Comparison of ENCODE assay signal across 15 cellular contexts in the genomic region with DNA sequence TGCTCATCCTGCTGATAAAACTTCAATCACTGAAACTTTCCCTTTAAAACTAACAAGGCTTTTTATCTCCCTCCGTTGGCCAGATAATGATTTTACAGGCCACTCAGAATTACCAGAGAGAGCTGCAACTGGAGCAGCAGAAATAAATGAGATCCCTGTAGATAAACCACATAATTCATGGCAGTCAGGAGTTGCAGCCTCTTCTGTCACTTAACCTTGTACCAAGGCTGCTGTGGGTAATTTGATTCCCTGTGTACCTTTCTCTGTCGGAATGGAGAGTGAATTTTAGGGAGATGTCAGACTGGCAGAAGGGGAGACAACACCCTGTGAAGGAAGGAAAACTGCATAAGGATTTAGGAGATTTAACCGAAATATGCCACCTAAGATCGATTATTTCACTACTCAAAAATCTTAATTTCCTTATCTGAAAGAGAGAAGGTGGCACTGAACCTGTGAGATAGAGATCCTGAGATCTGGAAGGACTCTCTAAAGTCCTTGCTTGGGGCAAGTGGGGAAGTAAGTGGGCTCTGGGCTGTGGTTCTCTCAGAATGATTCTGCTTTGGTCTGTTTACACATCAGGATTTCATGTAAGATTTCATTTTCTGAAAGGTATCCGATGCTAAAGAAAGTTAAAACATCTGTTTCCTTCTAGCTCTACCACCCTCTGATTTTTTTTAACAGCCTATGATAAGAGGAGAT. TPM values are rescaled to one million over a fixed set of nuclear protein-coding genes. Genes with fewer than 3 reads are reported as not detected.
DNase-seq lines count a peak whose midpoint lies in the region; ATAC-seq and TF ChIP-seq lines count a peak whose summit lies in the region.
"Had no signal": no experiment of that assay in that cellular context is flagged by ENCODE, and none has a peak within 500 bp of the region (broad histone marks: within the 10 kb centered on the region; RNA-seq: fewer than 3 reads in every experiment).

No MANE protein-coding gene starts in this region.

- H3K27me3 ChIP-seq in HUES6 (ENCODE audit: control insufficient read depth, insufficient read depth, low read length) (no peaks in the 10 kb centered on the region), prostate gland (replicated peaks; ENCODE audit: insufficient read depth) (no peaks in the 10 kb centered on the region)
- H3K27me3 ChIP-seq in naive thymus-derived CD4-positive, alpha-beta T cell (ENCODE audit: control insufficient read depth in 2 of 2, insufficient read depth in 2 of 2, low read length in 2 of 2): no peaks in the 10 kb centered on the region
- H3K27me3 ChIP-seq: SJSA1 had no signal

- H3K36me3 Mint-ChIP-seq in T-helper 2 cell treated with Interferon-gamma antibody and Interleukin-4, amounts not matched to agents 5 μg/mL and 100 μg/mL, for 36 hours (ENCODE audit: low read depth): no peaks in the 10 kb centered on the region
- no peaks in the 10 kb centered on the region for H3K36me3 Mint-ChIP-seq in activated naive CD8-positive, alpha-beta T cell treated with anti-CD3 and anti-CD28 coated beads for 36 hours
- H3K36me3 Mint-ChIP-seq in naive thymus-derived CD4-positive, alpha-beta T cell: peaks cover 0 to 7% (median 0%) of the 10 kb centered on the region in 5 donors

- H3K9me3 Mint-ChIP-seq in T-helper 2 cell treated with Interferon-gamma antibody and Interleukin-4, amounts not matched to agents 5 μg/mL and 100 μg/mL, for 36 hours: peaks cover 6% of the 10 kb centered on the region
- no peaks in the 10 kb centered on the region for H3K9me3 Mint-ChIP-seq in activated naive CD8-positive, alpha-beta T cell treated with anti-CD3 and anti-CD28 coated beads for 36 hours
- no peaks in the 10 kb centered on the region for H3K9me3 Mint-ChIP-seq in naive thymus-derived CD4-positive, alpha-beta T cell
- H3K9me3 Mint-ChIP-seq: nephron had no signal

- no peaks in the 10 kb centered on the region for H3K27me3 Mint-ChIP-seq in T-helper 2 cell treated with Interferon-gamma antibody and Interleukin-4, amounts not matched to agents 5 μg/mL and 100 μg/mL, for 36 hours (ENCODE audit: low read depth)
- H3K27me3 Mint-ChIP-seq in activated naive CD8-positive, alpha-beta T cell treated with anti-CD3 and anti-CD28 coated beads for 36 hours: no peaks in the 10 kb centered on the region
- H3K27me3 Mint-ChIP-seq in naive thymus-derived CD4-positive, alpha-beta T cell: peaks cover 0 to 4% (median 0%) of the 10 kb centered on the region in 5 donors

- peak overlapping the region; percentile 53 for H3K4me3 Mint-ChIP-seq in T-helper 2 cell treated with Interferon-gamma antibody and Interleukin-4, amounts not matched to agents 5 μg/mL and 100 μg/mL, for 36 hours
- H3K4me3 Mint-ChIP-seq in activated naive CD8-positive, alpha-beta T cell treated with anti-CD3 and anti-CD28 coated beads for 36 hours: peak overlapping the region; percentile 26
- peak overlapping the region in 7 of 10 donors; percentile 2 to 54 (median 24) for H3K4me3 Mint-ChIP-seq in naive thymus-derived CD4-positive, alpha-beta T cell
- H3K4me3 Mint-ChIP-seq: nephron had no signal

- H3K9me3 ChIP-seq in HUES6 (ENCODE audit: control insufficient read depth, insufficient read depth, low read depth, low read length) (no peaks in the 10 kb centered on the region), prostate gland (no peaks in the 10 kb centered on the region)
- no peaks in the 10 kb centered on the region for H3K9me3 ChIP-seq in naive thymus-derived CD4-positive, alpha-beta T cell (ENCODE audit: control insufficient read depth in 2 of 3, low read length in 3 of 3)
- H3K9me3 ChIP-seq: lower lobe of right lung, SJSA1 had no signal

- H3K36me3 ChIP-seq in HUES6 (ENCODE audit: control insufficient read depth, insufficient read depth, low read length) (no peaks in the 10 kb centered on the region), prostate gland (no peaks in the 10 kb centered on the region)
- no peaks in the 10 kb centered on the region for H3K36me3 ChIP-seq in naive thymus-derived CD4-positive, alpha-beta T cell (ENCODE audit: control insufficient read depth in 2 of 3, insufficient read depth in 3 of 3, low read length in 3 of 3)
- H3K36me3 ChIP-seq: lower lobe of right lung, SJSA1 had no signal

- WGBS in prostate gland: 22% methylated on average over 5 of the region's 5 CpGs

- peak overlapping the region; percentile 32 for H3K9ac ChIP-seq in HUES6 (ENCODE audit: low read length)
- H3K9ac ChIP-seq: KMS-11 had no signal

- peaks cover 23% of the 10 kb centered on the region for H3K4me1 Mint-ChIP-seq in T-helper 2 cell treated with Interferon-gamma antibody and Interleukin-4, amounts not matched to agents 5 μg/mL and 100 μg/mL, for 36 hours (ENCODE audit: low read depth)
- peaks cover 18% of the 10 kb centered on the region for H3K4me1 Mint-ChIP-seq in activated naive CD8-positive, alpha-beta T cell treated with anti-CD3 and anti-CD28 coated beads for 36 hours
- peaks cover 7 to 21% (median 15%) of the 10 kb centered on the region in 7 donors for H3K4me1 Mint-ChIP-seq in naive thymus-derived CD4-positive, alpha-beta T cell

- H3K27ac ChIP-seq in HUES6 (ENCODE audit: low read depth, low read length) (no peak overlapping the region; the same call in 1 of the 2 replicates), prostate gland (no peak overlapping the region)
- H3K27ac ChIP-seq in naive thymus-derived CD4-positive, alpha-beta T cell (ENCODE audit: low read depth, low read length): no peak overlapping the region
- H3K27ac ChIP-seq: KMS-11, lower lobe of right lung, SJSA1 had no signal

- TF ChIP-seq CTCF in prostate gland (IDR thresholded peaks at IDR 0.05): no peak

- intact Hi-C loops in naive thymus-derived CD4-positive, alpha-beta T cell (cut with micrococcal nuclease): loop anchor here in 1 of 2 donors (2.0 kb wide), 1 partner anchor 16 kb away; no protein-coding TSS in a partner anchor
- intact Hi-C loops in prostate gland (cut with DNase I): no loop called here

- H3K4me3 ChIP-seq in HUES6 (ENCODE audit: low read depth, low read length) (no peak overlapping the region; the same call in 1 of the 2 replicates), prostate gland (no peak overlapping the region)
- no peak overlapping the region for H3K4me3 ChIP-seq in naive thymus-derived CD4-positive, alpha-beta T cell (ENCODE audit: low read length)
- H3K4me3 ChIP-seq: lower lobe of right lung, SJSA1 had no signal

- no peak for TF ChIP-seq POLR2A in prostate gland (IDR thresholded peaks at IDR 0.05)

- no peak for DNase-seq in T-helper 2 cell treated with Interferon-gamma antibody and Interleukin-4, amounts not matched to agents 5 μg/mL and 100 μg/mL, for 36 hours (ENCODE audit: low spot score)
- no peak for DNase-seq in T-helper 2 cell
- DNase-seq in activated naive CD8-positive, alpha-beta T cell treated with anti-CD3 and anti-CD28 coated beads for 36 hours: no peak
- no peak for DNase-seq in naive thymus-derived CD4-positive, alpha-beta T cell
- no peak for DNase-seq in COLO829 (ENCODE audit: low spot score)
- DNase-seq in NCI-H1436 (lab: John Stamatoyannopoulos, UW): no peak
- DNase-seq in prostate gland (ENCODE audit: low spot score): no peak
- DNase-seq: activated effector memory CD4-positive, alpha-beta T cell treated with Interleukin-2 at 50 U/mL for 16 hours; cortex of kidney; lower lobe of right lung; NCI-H1417 had no signal

- H3K4me1 ChIP-seq in HUES6 (ENCODE audit: control insufficient read depth, insufficient read depth, low read length) (peaks cover 15% of the 10 kb centered on the region), prostate gland (replicated peaks) (no peaks in the 10 kb centered on the region)
- H3K4me1 ChIP-seq in naive thymus-derived CD4-positive, alpha-beta T cell (ENCODE audit: control insufficient read depth in 2 of 2, insufficient read depth in 2 of 2, low read length in 2 of 2): peaks cover 0 to 8% of the 10 kb centered on the region in 2 donors
- H3K4me1 ChIP-seq: lower lobe of right lung, SJSA1 had no signal

- H3K27ac Mint-ChIP-seq in T-helper 2 cell treated with Interferon-gamma antibody and Interleukin-4, amounts not matched to agents 5 μg/mL and 100 μg/mL, for 36 hours: peak overlapping the region; percentile 55
- no peak overlapping the region for H3K27ac Mint-ChIP-seq in activated naive CD8-positive, alpha-beta T cell treated with anti-CD3 and anti-CD28 coated beads for 36 hours
- H3K27ac Mint-ChIP-seq in naive thymus-derived CD4-positive, alpha-beta T cell: peak overlapping the region in 1 of 9 donors; percentile 52
- H3K27ac Mint-ChIP-seq: nephron had no signal

- CTCF ChIA-PET in naive thymus-derived CD4-positive, alpha-beta T cell (lab: Charles Lee): no interaction called here

- ATAC-seq in naive thymus-derived CD4-positive, alpha-beta T cell: no peak
- ATAC-seq: lower lobe of right lung had no signal

- POLR2A ChIA-PET in naive thymus-derived CD4-positive, alpha-beta T cell (lab: Charles Lee): no interaction called here

RNA-seq across cellular contexts. Expression of gene TSPAN5, which starts 14.3 kb away (rescaled TPM):
- 10 to 100 TPM; 12.3 to 13.7 TPM for total RNA-seq in activated naive CD8-positive, alpha-beta T cell treated with anti-CD3 and anti-CD28 coated beads for 36 hours
- 10 to 100 TPM in 3 of 5 experiments, 1 to 10 TPM in 2; 3.3 to 31.6 (median 10.9) TPM for total RNA-seq in naive thymus-derived CD4-positive, alpha-beta T cell
- polyA plus RNA-seq in naive thymus-derived CD4-positive, alpha-beta T cell: 1 to 10 TPM; 6.8 to 7.8 TPM
- 10 to 100 TPM in 1 of 2 donors, 1 to 10 TPM in 1; 7.9 to 48.5 TPM for total RNA-seq in prostate gland
